ENCODE assay signal across 1 cellular context in the genomic region with DNA sequence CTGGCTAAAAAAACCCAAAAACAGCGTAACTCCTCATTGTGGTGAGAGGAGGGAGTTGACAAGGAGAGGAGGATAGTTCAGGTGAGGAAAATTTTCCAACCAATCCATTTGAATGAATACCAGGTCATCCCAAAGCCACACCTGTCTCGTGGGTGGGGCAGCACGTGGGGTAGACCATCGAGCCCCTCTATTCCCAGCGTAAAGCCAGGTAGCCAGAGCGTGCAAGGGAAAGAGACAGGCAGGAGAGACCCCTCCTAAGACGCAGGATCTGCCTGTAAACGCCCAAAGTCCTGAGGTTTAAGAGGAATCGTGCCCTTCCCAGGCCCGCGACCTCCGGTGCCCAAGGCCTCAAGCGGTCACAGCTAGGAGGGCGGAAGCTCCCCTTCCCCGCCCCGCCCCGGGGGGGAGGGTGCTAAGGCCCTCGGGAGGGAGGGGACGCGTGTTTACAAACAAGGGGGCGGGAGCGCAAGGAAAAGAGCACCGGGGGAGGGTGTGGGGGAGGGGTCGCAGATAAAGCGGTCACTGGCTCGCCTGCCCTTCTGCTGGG.
A peak's percentile ranks its signal among the peaks of the same experiment; 100 is the strongest.
TF ChIP-seq lines count a peak whose summit lies in the region.

No MANE protein-coding gene starts in this region.

TF ChIP-seq in HepG2, 621 proteins besides CTCF, POLR2A, EP300 and RAD21 (continues in another document):
- TF ChIP-seq, protein P1, sequence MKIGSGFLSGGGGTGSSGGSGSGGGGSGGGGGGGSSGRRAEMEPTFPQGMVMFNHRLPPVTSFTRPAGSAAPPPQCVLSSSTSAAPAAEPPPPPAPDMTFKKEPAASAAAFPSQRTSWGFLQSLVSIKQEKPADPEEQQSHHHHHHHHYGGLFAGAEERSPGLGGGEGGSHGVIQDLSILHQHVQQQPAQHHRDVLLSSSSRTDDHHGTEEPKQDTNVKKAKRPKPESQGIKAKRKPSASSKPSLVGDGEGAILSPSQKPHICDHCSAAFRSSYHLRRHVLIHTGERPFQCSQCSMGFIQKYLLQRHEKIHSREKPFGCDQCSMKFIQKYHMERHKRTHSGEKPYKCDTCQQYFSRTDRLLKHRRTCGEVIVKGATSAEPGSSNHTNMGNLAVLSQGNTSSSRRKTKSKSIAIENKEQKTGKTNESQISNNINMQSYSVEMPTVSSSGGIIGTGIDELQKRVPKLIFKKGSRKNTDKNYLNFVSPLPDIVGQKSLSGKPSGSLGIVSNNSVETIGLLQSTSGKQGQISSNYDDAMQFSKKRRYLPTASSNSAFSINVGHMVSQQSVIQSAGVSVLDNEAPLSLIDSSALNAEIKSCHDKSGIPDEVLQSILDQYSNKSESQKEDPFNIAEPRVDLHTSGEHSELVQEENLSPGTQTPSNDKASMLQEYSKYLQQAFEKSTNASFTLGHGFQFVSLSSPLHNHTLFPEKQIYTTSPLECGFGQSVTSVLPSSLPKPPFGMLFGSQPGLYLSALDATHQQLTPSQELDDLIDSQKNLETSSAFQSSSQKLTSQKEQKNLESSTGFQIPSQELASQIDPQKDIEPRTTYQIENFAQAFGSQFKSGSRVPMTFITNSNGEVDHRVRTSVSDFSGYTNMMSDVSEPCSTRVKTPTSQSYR (CRISPR knock-in tag; IDR thresholded peaks at IDR 0.05; ENCODE audit: borderline replicate concordance), result no peak
- TF ChIP-seq, protein P2, sequence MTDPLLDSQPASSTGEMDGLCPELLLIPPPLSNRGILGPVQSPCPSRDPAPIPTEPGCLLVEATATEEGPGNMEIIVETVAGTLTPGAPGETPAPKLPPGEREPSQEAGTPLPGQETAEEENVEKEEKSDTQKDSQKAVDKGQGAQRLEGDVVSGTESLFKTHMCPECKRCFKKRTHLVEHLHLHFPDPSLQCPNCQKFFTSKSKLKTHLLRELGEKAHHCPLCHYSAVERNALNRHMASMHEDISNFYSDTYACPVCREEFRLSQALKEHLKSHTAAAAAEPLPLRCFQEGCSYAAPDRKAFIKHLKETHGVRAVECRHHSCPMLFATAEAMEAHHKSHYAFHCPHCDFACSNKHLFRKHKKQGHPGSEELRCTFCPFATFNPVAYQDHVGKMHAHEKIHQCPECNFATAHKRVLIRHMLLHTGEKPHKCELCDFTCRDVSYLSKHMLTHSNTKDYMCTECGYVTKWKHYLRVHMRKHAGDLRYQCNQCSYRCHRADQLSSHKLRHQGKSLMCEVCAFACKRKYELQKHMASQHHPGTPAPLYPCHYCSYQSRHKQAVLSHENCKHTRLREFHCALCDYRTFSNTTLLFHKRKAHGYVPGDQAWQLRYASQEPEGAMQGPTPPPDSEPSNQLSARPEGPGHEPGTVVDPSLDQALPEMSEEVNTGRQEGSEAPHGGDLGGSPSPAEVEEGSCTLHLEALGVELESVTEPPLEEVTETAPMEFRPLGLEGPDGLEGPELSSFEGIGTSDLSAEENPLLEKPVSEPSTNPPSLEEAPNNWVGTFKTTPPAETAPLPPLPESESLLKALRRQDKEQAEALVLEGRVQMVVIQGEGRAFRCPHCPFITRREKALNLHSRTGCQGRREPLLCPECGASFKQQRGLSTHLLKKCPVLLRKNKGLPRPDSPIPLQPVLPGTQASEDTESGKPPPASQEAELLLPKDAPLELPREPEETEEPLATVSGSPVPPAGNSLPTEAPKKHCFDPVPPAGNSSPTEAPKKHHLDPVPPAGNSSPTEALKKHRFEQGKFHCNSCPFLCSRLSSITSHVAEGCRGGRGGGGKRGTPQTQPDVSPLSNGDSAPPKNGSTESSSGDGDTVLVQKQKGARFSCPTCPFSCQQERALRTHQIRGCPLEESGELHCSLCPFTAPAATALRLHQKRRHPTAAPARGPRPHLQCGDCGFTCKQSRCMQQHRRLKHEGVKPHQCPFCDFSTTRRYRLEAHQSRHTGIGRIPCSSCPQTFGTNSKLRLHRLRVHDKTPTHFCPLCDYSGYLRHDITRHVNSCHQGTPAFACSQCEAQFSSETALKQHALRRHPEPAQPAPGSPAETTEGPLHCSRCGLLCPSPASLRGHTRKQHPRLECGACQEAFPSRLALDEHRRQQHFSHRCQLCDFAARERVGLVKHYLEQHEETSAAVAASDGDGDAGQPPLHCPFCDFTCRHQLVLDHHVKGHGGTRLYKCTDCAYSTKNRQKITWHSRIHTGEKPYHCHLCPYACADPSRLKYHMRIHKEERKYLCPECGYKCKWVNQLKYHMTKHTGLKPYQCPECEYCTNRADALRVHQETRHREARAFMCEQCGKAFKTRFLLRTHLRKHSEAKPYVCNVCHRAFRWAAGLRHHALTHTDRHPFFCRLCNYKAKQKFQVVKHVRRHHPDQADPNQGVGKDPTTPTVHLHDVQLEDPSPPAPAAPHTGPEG (CRISPR knock-in tag; IDR thresholded peaks at IDR 0.05), result peak; percentile 34; the same call in 1 of the 2 replicates
- TF ChIP-seq SOX13 (IDR thresholded peaks at IDR 0.05) (no peak; the same call in 1 of the 2 replicates), SOX13 (CRISPR knock-in tag; conservative IDR thresholded peaks at IDR 0.05 in 1 of 2, IDR thresholded peaks at IDR 0.05 in 1 of 2) (peak in 1 of 2 experiments; percentile 60; a peak in 1 of 4 replicates), ZNF782 (CRISPR knock-in tag; IDR thresholded peaks at IDR 0.05; ENCODE audit: borderline replicate concordance) (peak; percentile 66; the same call in 1 of the 2 replicates), ZNF75D (CRISPR knock-in tag; IDR thresholded peaks at IDR 0.05; ENCODE audit: borderline replicate concordance) (no peak), STAT5B (CRISPR knock-in tag; IDR thresholded peaks at IDR 0.05) (0 out of 2 replicates have a peak, but pooled peaks have one; percentile 74), KLF15 (CRISPR knock-in tag; IDR thresholded peaks at IDR 0.05; ENCODE audit: borderline replicate concordance) (no peak), PHF5A (CRISPR knock-in tag; IDR thresholded peaks at IDR 0.05; ENCODE audit: low read depth, unreplicated experiment) (peak; percentile 94), YY1 (IDR thresholded peaks at IDR 0.05; ENCODE audit: insufficient read depth, insufficient replicate concordance, low read depth, low read length) (no peak), NFKBIZ (CRISPR knock-in tag; IDR thresholded peaks at IDR 0.05) (no peak; the same call in 1 of the 2 replicates), TBX2 (CRISPR knock-in tag; IDR thresholded peaks at IDR 0.05; ENCODE audit: borderline replicate concordance) (peak; percentile 73; the same call in 1 of the 2 replicates), ZNF747 (CRISPR knock-in tag; IDR thresholded peaks at IDR 0.05; ENCODE audit: borderline replicate concordance) (peak; percentile 88; the same call in 1 of the 2 replicates), ZNF251 (CRISPR knock-in tag; IDR thresholded peaks at IDR 0.05) (0 out of 2 replicates have a peak, but pooled peaks have one; percentile 25), NR2F6 (IDR thresholded peaks at IDR 0.05) (peak; percentile 62), NR2F6 (CRISPR knock-in tag; IDR thresholded peaks at IDR 0.05) (peak; percentile 75; the same call in 1 of the 2 replicates)
- TF ChIP-seq, protein P3, sequence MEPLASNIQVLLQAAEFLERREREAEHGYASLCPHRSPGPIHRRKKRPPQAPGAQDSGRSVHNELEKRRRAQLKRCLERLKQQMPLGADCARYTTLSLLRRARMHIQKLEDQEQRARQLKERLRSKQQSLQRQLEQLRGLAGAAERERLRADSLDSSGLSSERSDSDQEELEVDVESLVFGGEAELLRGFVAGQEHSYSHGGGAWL (CRISPR knock-in tag; IDR thresholded peaks at IDR 0.05), result peak; percentile 62
- TF ChIP-seq, protein P4, sequence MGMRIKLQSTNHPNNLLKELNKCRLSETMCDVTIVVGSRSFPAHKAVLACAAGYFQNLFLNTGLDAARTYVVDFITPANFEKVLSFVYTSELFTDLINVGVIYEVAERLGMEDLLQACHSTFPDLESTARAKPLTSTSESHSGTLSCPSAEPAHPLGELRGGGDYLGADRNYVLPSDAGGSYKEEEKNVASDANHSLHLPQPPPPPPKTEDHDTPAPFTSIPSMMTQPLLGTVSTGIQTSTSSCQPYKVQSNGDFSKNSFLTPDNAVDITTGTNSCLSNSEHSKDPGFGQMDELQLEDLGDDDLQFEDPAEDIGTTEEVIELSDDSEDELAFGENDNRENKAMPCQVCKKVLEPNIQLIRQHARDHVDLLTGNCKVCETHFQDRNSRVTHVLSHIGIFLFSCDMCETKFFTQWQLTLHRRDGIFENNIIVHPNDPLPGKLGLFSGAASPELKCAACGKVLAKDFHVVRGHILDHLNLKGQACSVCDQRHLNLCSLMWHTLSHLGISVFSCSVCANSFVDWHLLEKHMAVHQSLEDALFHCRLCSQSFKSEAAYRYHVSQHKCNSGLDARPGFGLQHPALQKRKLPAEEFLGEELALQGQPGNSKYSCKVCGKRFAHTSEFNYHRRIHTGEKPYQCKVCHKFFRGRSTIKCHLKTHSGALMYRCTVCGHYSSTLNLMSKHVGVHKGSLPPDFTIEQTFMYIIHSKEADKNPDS (CRISPR knock-in tag; IDR thresholded peaks at IDR 0.05), result peak; percentile 80; the same call in 1 of the 2 replicates
- TF ChIP-seq, protein P5, sequence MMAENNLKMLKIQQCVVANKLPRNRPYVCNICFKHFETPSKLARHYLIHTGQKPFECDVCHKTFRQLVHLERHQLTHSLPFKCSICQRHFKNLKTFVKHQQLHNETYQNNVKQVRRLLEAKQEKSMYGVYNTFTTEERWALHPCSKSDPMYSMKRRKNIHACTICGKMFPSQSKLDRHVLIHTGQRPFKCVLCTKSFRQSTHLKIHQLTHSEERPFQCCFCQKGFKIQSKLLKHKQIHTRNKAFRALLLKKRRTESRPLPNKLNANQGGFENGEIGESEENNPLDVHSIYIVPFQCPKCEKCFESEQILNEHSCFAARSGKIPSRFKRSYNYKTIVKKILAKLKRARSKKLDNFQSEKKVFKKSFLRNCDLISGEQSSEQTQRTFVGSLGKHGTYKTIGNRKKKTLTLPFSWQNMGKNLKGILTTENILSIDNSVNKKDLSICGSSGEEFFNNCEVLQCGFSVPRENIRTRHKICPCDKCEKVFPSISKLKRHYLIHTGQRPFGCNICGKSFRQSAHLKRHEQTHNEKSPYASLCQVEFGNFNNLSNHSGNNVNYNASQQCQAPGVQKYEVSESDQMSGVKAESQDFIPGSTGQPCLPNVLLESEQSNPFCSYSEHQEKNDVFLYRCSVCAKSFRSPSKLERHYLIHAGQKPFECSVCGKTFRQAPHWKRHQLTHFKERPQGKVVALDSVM (CRISPR knock-in tag; IDR thresholded peaks at IDR 0.05), result 0 out of 2 replicates have a peak, but pooled peaks have one; percentile 23
- TF ChIP-seq, protein P6, sequence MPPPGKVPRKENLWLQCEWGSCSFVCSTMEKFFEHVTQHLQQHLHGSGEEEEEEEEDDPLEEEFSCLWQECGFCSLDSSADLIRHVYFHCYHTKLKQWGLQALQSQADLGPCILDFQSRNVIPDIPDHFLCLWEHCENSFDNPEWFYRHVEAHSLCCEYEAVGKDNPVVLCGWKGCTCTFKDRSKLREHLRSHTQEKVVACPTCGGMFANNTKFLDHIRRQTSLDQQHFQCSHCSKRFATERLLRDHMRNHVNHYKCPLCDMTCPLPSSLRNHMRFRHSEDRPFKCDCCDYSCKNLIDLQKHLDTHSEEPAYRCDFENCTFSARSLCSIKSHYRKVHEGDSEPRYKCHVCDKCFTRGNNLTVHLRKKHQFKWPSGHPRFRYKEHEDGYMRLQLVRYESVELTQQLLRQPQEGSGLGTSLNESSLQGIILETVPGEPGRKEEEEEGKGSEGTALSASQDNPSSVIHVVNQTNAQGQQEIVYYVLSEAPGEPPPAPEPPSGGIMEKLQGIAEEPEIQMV (CRISPR knock-in tag; IDR thresholded peaks at IDR 0.05; ENCODE audit: low read depth), result peak; percentile 64; the same call in 1 of the 2 replicates
- TF ChIP-seq, protein P7, sequence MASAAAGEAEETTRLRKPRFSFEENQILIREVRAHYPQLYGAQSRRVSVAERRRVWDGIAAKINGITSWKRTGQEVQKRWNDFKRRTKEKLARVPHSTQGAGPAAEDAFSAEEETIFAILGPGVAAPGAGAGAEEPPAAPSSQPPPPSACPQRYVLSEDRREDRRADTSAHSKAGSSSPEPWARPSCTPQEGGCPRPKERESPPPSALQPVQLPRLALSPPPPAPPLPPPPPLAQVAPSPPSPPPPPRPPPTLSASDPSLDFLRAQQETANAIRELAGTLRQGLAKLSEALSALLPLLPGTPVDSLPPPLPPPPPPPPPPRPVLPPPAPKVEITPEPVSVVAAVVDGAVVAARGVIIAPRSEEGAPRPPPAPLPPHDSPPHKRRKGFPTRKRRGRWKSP (CRISPR knock-in tag; IDR thresholded peaks at IDR 0.05), result peak; percentile 78
- TF ChIP-seq, protein P8, sequence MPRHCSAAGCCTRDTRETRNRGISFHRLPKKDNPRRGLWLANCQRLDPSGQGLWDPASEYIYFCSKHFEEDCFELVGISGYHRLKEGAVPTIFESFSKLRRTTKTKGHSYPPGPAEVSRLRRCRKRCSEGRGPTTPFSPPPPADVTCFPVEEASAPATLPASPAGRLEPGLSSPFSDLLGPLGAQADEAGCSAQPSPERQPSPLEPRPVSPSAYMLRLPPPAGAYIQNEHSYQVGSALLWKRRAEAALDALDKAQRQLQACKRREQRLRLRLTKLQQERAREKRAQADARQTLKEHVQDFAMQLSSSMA (CRISPR knock-in tag; IDR thresholded peaks at IDR 0.05), result peak; percentile 28
- TF ChIP-seq, protein P9, sequence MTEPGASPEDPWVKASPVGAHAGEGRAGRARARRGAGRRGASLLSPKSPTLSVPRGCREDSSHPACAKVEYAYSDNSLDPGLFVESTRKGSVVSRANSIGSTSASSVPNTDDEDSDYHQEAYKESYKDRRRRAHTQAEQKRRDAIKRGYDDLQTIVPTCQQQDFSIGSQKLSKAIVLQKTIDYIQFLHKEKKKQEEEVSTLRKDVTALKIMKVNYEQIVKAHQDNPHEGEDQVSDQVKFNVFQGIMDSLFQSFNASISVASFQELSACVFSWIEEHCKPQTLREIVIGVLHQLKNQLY (CRISPR knock-in tag; IDR thresholded peaks at IDR 0.05), result peak; percentile 33; the same call in 1 of the 2 replicates
- TF ChIP-seq, protein P10, sequence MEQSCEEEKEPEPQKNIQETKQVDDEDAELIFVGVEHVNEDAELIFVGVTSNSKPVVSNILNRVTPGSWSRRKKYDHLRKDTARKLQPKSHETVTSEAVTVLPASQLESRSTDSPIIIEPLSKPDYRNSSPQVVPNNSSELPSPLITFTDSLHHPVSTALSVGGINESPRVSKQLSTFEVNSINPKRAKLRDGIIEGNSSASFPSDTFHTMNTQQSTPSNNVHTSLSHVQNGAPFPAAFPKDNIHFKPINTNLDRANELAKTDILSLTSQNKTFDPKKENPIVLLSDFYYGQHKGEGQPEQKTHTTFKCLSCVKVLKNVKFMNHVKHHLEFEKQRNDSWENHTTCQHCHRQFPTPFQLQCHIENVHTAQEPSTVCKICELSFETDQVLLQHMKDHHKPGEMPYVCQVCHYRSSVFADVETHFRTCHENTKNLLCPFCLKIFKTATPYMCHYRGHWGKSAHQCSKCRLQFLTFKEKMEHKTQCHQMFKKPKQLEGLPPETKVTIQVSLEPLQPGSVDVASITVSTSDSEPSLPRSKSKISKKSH (CRISPR knock-in tag; IDR thresholded peaks at IDR 0.05; ENCODE audit: borderline replicate concordance), result 0 out of 2 replicates have a peak, but pooled peaks have one; percentile 89
- TF ChIP-seq, protein P11, sequence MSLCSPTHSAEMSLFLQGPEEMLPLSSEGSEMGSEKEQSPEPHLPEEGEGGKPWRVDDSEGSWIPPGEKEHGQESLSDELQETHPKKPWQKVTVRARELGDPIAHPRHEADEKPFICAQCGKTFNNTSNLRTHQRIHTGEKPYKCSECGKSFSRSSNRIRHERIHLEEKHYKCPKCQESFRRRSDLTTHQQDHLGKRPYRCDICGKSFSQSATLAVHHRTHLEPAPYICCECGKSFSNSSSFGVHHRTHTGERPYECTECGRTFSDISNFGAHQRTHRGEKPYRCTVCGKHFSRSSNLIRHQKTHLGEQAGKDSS (CRISPR knock-in tag; IDR thresholded peaks at IDR 0.05; ENCODE audit: borderline replicate concordance, low read depth), result peak; percentile 69; the same call in 1 of the 2 replicates
